In the genomic region with DNA sequence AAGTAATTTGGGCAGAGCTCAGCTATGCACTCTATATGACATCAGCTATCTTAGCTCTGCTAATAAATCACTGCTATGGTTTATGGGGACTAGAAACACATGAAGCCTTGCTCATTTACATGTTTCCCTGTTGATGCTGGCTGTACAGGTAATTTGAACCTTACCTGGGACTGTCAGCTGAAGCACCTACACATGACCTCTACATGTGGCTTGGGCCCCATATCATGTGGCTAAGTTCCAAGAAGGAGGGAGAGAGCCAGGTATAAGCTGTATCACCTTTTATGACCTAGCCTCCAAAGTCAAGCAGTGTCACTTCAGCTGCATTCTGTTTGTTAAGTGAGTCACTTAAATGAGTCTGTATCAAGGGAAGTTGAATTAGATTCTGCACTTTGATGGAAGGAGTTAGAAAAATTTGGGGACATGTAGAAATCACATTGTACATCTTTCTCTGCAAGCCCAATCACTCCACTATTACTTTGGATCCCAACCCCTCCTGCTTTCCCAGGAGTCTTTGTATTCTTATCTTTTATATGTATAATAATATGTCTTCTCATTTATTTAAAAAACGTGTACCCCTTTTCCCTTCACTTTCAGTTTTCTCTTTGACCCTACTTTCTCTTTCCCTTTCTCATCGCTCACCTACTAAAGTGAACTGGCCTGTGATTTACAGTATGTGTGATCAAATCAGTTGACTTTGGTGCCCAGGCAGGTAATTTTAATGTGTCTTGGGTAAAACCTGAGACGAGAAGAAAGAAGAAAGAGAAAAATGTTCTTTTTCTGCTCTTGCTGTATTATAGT, we compare ENCODE assay signal across 9 cellular contexts. TPM values are rescaled to one million over a fixed set of nuclear protein-coding genes. Genes with fewer than 3 reads are reported as not detected.
DNase-seq lines count a peak whose midpoint lies in the region; ATAC-seq, FAIRE-seq and TF ChIP-seq lines count a peak whose summit lies in the region.
"Had no signal": no experiment of that assay in that cellular context is flagged by ENCODE, and none has a peak within 500 bp of the region (broad histone marks: within the 10 kb centered on the region; RNA-seq: fewer than 3 reads in every experiment).

No MANE protein-coding gene starts in this region.

- no TSS peak for BruUV-seq in GM12878 (replicated peaks; lab: Mats Ljungman, UMichigan)

- peak overlapping the region; percentile 81 for H3K4me3 Mint-ChIP-seq in CD8-positive, alpha-beta T cell

- intact Hi-C loops in CD8-positive, alpha-beta T cell (cut with DNase I, micrococcal nuclease): loop anchor here in 1 of 2 experiments (1.0 to 10.0 kb wide), 2 partner anchors 13 to 1614 kb away; partner anchors contain the start of gene ZNHIT6
- intact Hi-C loops in GM12878 (cut with micrococcal nuclease; ENCODE audit: unreplicated experiment): no loop called here

- CTCF ChIA-PET in CD8-positive, alpha-beta T cell (lab: Charles Lee): interaction anchor here (1.2 to 2.2 kb wide), 2 partner anchors 74 to 159 kb away, joined by 3 to 5 read pairs; no protein-coding TSS in a partner anchor
- CTCF ChIA-PET in GM12878 (lab: Yijun Ruan, JAX): interaction anchor here (0.7 kb wide), 1 partner anchor 443 kb away, joined by 3 read pairs; no protein-coding TSS in a partner anchor

- RAD21 ChIA-PET in GM12878 (lab: Charles Lee; ENCODE audit: unreplicated experiment): no interaction called here

- no peaks in the 10 kb centered on the region for H3K79me2 ChIP-seq in GM12878 (ENCODE audit: control insufficient read depth, insufficient read depth, low read length)

- peaks cover 31% of the 10 kb centered on the region for H3K4me1 Mint-ChIP-seq in CD8-positive, alpha-beta T cell (ENCODE audit: low read depth)

- 0 out of 2 replicates have a peak overlapping the region, but pooled peaks have one; percentile 29 for H3K9ac ChIP-seq in GM12878 (ENCODE audit: control insufficient read depth, insufficient read depth, low read length)

- peak; percentile 80 for ATAC-seq in CD8-positive, alpha-beta T cell
- ATAC-seq in GM19035 (IDR thresholded peaks at IDR 0.05; ENCODE audit: unreplicated experiment) (peak; percentile 71), HG03196 (IDR thresholded peaks at IDR 0.05; ENCODE audit: unreplicated experiment) (peak; percentile 59), GM12878 (peak; percentile 36; the same call in 1 of the 3 replicates)

- 13% methylated on average over 3 of the region's 3 CpGs for WGBS in GM12878 (ENCODE audit: insufficient coverage, insufficient replicate concordance, low lambda C conversion rate, missing lambda C conversion rate)

- no peaks in the 10 kb centered on the region for H3K36me3 Mint-ChIP-seq in CD8-positive, alpha-beta T cell

- in situ Hi-C loops in GM12878 (cut with MboI): no loop called here

- H3K27me3 Mint-ChIP-seq in CD8-positive, alpha-beta T cell (ENCODE audit: low read depth): no peaks in the 10 kb centered on the region

- SMC1A ChIA-PET in GM12878 (lab: Charles Lee; ENCODE audit: uncharacterized antibody, unreplicated experiment): interaction anchor here (0.6 kb wide), 2 partner anchors 814 to 1176 kb away, joined by 3 read pairs; no protein-coding TSS in a partner anchor

- no peaks in the 10 kb centered on the region for H3K27me3 ChIP-seq in CD8-positive, alpha-beta T cell (ENCODE audit: insufficient read depth, low read length)
- H3K27me3 ChIP-seq in GM12878 (replicated peaks in 1 of 2; ENCODE audit: control insufficient read depth in 2 of 2, insufficient read depth in 2 of 2, low read length in 1 of 2): no peaks in the 10 kb centered on the region

- TF ChIP-seq POLR2A in GM12878 (IDR thresholded peaks at IDR 0.05; ENCODE audit: low read depth, low read length): no peak

- H3K4me2 ChIP-seq in GM12878 (ENCODE audit: control insufficient read depth, insufficient read depth): peak overlapping the region; percentile 89

- peaks cover 19% of the 10 kb centered on the region for H3K4me1 ChIP-seq in CD8-positive, alpha-beta T cell (ENCODE audit: insufficient read depth, low read length)
- peaks cover 4% of the 10 kb centered on the region for H3K4me1 ChIP-seq in GM12878 (ENCODE audit: control insufficient read depth, insufficient read depth, low read length)

- no peak for TF ChIP-seq RAD21 in GM12878 (IDR thresholded peaks at IDR 0.05; ENCODE audit: insufficient read depth, low read depth, low read length)

- H4K20me1 ChIP-seq in GM12878 (ENCODE audit: control insufficient read depth, insufficient read depth): no peaks in the 10 kb centered on the region

- H3K27ac ChIP-seq in CD8-positive, alpha-beta T cell (ENCODE audit: low read depth, low read length): peak overlapping the region; percentile 49
- H3K27ac ChIP-seq in GM12878 (ENCODE audit: control insufficient read depth, insufficient read depth): peak overlapping the region; percentile 52

- H3K9me3 ChIP-seq in CD8-positive, alpha-beta T cell (ENCODE audit: low read length): no peaks in the 10 kb centered on the region
- H3K9me3 ChIP-seq in GM12878 (replicated peaks; ENCODE audit: control insufficient read depth, insufficient read depth, low read length): no peaks in the 10 kb centered on the region; the same call in 2 of the 3 replicates

- no peak for TF ChIP-seq CTCF in CD8-positive, alpha-beta T cell (IDR thresholded peaks at IDR 0.05)
- no peak for TF ChIP-seq CTCF in GM12878 (IDR thresholded peaks at IDR 0.05 in 2 of 3, conservative IDR thresholded peaks at IDR 0.05 in 1 of 3; ENCODE audit: control insufficient read depth in 2 of 3, extremely low read depth in 1 of 3, insufficient read depth in 1 of 3, low read depth in 3 of 3, low read length in 3 of 3)

- peak in 3 of 7 experiments; percentile 4 to 46 (median 18) for DNase-seq in CD8-positive, alpha-beta T cell
- no peak for DNase-seq in GM12878 (ENCODE audit: low read depth, low spot score)
- no peak for DNase-seq in NCI-H526 treated with DMSO at 0.1 percent for 48 hours (lab: John Stamatoyannopoulos, UW)
- DNase-seq in stimulated activated CD4-positive, alpha-beta T cell treated with anti-CD3 and anti-CD28 coated beads, Interleukin-4, amount 100 ng/mL, for 1 hour: no peak
- no peak for DNase-seq in activated CD4-positive, alpha-beta T cell treated with anti-CD3 and anti-CD28 coated beads for 4 hours
- DNase-seq in NCI-H524 treated with DMSO at 0.1 percent for 48 hours (lab: John Stamatoyannopoulos, UW): no peak
- DNase-seq: NCI-H446 had no signal

- H3K27ac Mint-ChIP-seq in CD8-positive, alpha-beta T cell: peak overlapping the region; percentile 89

- H3K4me3 ChIP-seq in CD8-positive, alpha-beta T cell (ENCODE audit: low read depth, low read length): peak overlapping the region; percentile 25
- H3K4me3 ChIP-seq in GM12878: peak overlapping the region; percentile 54; the same call in 1 of the 2 replicates

- H3K9me3 Mint-ChIP-seq in CD8-positive, alpha-beta T cell: peaks cover 2% of the 10 kb centered on the region

- H2AFZ ChIP-seq in GM12878 (ENCODE audit: control insufficient read depth, low read depth, low read length): peak overlapping the region; percentile 98

- no peak for TF ChIP-seq EP300 in GM12878 (IDR thresholded peaks at IDR 0.05; ENCODE audit: borderline replicate concordance in 1 of 2, control insufficient read depth in 1 of 2, low read depth in 2 of 2, low read length in 2 of 2)

- no peak for FAIRE-seq in GM12878 (lab: Jason Lieb, UNC)

- H3K36me3 ChIP-seq in CD8-positive, alpha-beta T cell (ENCODE audit: insufficient read depth, low read length): no peaks in the 10 kb centered on the region
- H3K36me3 ChIP-seq in GM12878 (ENCODE audit: control insufficient read depth in 2 of 2, insufficient read depth in 2 of 2, low read length in 1 of 2): no peaks in the 10 kb centered on the region

- POLR2A ChIA-PET in CD8-positive, alpha-beta T cell (lab: Charles Lee): interaction anchor here (1.5 kb wide), 1 partner anchor 12 kb away, joined by 4 read pairs; no protein-coding TSS in a partner anchor
- POLR2A ChIA-PET in GM12878 (lab: Charles Lee): no interaction called here

TF ChIP-seq in GM12878, 131 proteins besides CTCF, POLR2A, EP300 and RAD21 (continues in another document):
- no peak for TF ChIP-seq RUNX3 (IDR thresholded peaks at IDR 0.05; ENCODE audit: low read length)

RNA-seq across cellular contexts. Expression of gene PRKACB, which starts 53.4 kb away (rescaled TPM):
- total RNA-seq in CD8-positive, alpha-beta T cell: 10 to 100 TPM; 50.9 to 55.8 TPM
- total RNA-seq in GM12878 (2013; cell fraction: nucleolus; rRNA removed): not detected in 2 replicates
- total RNA-seq in GM12878 (2014; rRNA removed) (4.8 and 5.3 TPM in 2 replicates), GM12878 (2014; rRNA removed; fragmentation: Illumina TruSeq; extraction: Trizol) (7.1 and 8.0 TPM in 2 replicates), GM12878 (2021) (8.6 and 9.0 TPM in 2 replicates)
- 1.8 TPM for polyA plus RNA-seq in GM12878 (2011; ENCODE audit: low read depth)
- polyA plus RNA-seq in GM12878 (2011; rRNA removed) (0.19 TPM in 1 of 2 replicates, not detected in the other), GM12878 (2014; fragmentation: Illumina TruSeq; extraction: Trizol) (7.5 and 10.7 TPM in 2 replicates), GM12878 (2014; fragmentation: Nextera tagmentation; extraction: Ambion mirVana) (1 to 10 TPM; 3.1 to 3.3 TPM), GM12878 (2014; rRNA removed) (3.2 and 3.7 TPM in 2 replicates), GM12878 (2016; fragmentation: Nextera tagmentation; extraction: Ambion mirVana) (1 to 10 TPM; 8.6 TPM)
- polyA plus RNA-seq in GM12878 (2011; cell fraction: cytosol; rRNA removed): 0.01 and 0.02 TPM in 2 replicates
- not detected in 2 replicates for polyA plus RNA-seq in GM12878 (2011; cell fraction: nucleus; rRNA removed)
- 3.4 and 3.8 TPM in 2 replicates for polyA plus RNA-seq in GM12878 (2012)
- not detected in 2 replicates for polyA minus RNA-seq in GM12878 (2011; rRNA and poly(A)+ RNA removed)
- polyA minus RNA-seq in GM12878 (2011; cell fraction: cytosol; rRNA and poly(A)+ RNA removed): not detected in 2 replicates
- 0.10 TPM in 1 of 2 replicates, not detected in the other for polyA minus RNA-seq in GM12878 (2011; cell fraction: nucleus; rRNA and poly(A)+ RNA removed)

Comparison
In these comparisons a context has a peak if more than half of its experiments do, and no peak if none do; other contexts are left out.
1. RNA of gene PRKACB, which starts 53.4 kb away (total RNA-seq): 50.9 to 55.8 TPM in CD8-positive, alpha-beta T cell; 4.8 to 9.0 TPM in GM12878; every median in the first group is over 4 times any median in the second.
2. Peak in every context shown above with its lines, with median percentiles within 50 percentile points of each other: ATAC-seq.